ENCODE assay signal across 9 cellular contexts in the genomic region with DNA sequence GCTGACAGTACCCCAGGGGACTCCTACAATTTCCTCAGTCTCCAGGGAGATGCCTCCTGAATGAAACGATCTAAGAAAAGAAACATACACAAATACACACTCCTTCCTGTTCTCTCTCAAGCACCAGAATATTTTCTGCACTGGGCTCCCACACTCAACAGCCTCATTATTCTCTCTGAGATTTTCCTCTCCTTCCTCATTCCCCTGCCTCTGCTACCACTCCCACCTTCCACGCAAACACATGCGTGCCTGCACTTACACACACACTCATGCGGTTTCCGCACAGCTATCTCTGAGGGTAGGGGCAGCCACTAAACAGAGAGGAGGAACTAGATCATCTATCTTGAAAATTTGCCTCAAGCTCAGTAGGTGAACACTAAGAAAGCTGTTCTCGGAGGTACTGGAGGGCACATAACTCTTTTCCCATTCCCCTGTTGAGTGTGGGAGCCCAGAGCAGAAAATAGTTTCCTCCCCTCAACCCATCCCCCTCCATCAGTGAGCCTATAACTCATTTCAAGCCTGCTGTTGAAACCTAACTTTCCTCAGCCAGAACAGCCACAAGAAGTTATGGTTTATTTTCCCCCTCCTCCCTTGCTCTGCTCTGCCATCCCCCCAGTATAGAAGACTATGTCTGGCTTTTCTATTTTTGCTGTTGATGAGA. TPM values are rescaled to one million over a fixed set of nuclear protein-coding genes. Genes with fewer than 3 reads are reported as not detected.
DNase-seq lines count a peak whose midpoint lies in the region; ATAC-seq, FAIRE-seq and TF ChIP-seq lines count a peak whose summit lies in the region.
"Had no signal": no experiment of that assay in that cellular context is flagged by ENCODE, and none has a peak within 500 bp of the region (broad histone marks: within the 10 kb centered on the region; RNA-seq: fewer than 3 reads in every experiment).

No MANE protein-coding gene starts in this region.

- H3K27ac ChIP-seq in K562 (ENCODE audit: extremely low read depth, low read depth, low read length): peak overlapping the region; percentile 64; the same call in 2 of the 3 replicates
- H3K27ac ChIP-seq: 22Rv1 had no signal

- FAIRE-seq in K562 (lab: Jason Lieb, UNC): peak; percentile 88

- DNase-seq in DMS153 (lab: John Stamatoyannopoulos, UW) (peak; percentile 7), DMS153 treated with DMSO at 0.1 percent for 48 hours (lab: John Stamatoyannopoulos, UW; ENCODE audit: unreplicated experiment) (no peak), NCI-H2107 (lab: John Stamatoyannopoulos, UW) (peak; percentile 34), K562 (ENCODE audit: extremely low read depth in 1 of 4, low spot score in 3 of 4) (peak; percentile 17 to 69 (median 42)), retina (peak; percentile 12), globus pallidus (ENCODE audit: low spot score) (no peak)

- whole genome bisulfite sequencing in K562 (ENCODE audit: insufficient coverage, low coverage, missing lambda C conversion rate): 2% methylated on average over 6 of the region's 6 CpGs

- H2AFZ ChIP-seq in K562 (ENCODE audit: low read depth, low read length): peak overlapping the region; percentile 96

- H3K36me3 ChIP-seq in K562 (ENCODE audit: control insufficient read depth, insufficient read depth, low read length): no peaks in the 10 kb centered on the region

- no peaks in the 10 kb centered on the region for H3K9me3 ChIP-seq in K562 (replicated peaks; ENCODE audit: control insufficient read depth, insufficient read depth, low read depth, low read length)

- no peaks in the 10 kb centered on the region for H3K79me2 ChIP-seq in K562 (ENCODE audit: control insufficient read depth, insufficient read depth, low read length)

- no peak for TF ChIP-seq CTCF in K562 (IDR thresholded peaks at IDR 0.05 in 2 of 3, conservative IDR thresholded peaks at IDR 0.05 in 1 of 3; ENCODE audit: insufficient read depth in 2 of 3, low read depth in 1 of 3, low read length in 3 of 3)

- no peaks in the 10 kb centered on the region for H3K27me3 ChIP-seq in K562 (ENCODE audit: control insufficient read depth in 2 of 2, insufficient read depth in 2 of 2, low read length in 2 of 2)

- ATAC-seq in HG02571 (IDR thresholded peaks at IDR 0.05; ENCODE audit: unreplicated experiment) (peak; percentile 77), K562 (peak; percentile 93), HG02970 (IDR thresholded peaks at IDR 0.05; ENCODE audit: low FRiP score, unreplicated experiment) (no peak)

- no peak for TF ChIP-seq RAD21 in K562 (CRISPR knock-in tag; conservative IDR thresholded peaks at IDR 0.05 in 1 of 2, IDR thresholded peaks at IDR 0.05 in 1 of 2)

- TF ChIP-seq POLR2A in K562 (conservative IDR thresholded peaks at IDR 0.05): no peak

- no peak for TF ChIP-seq EP300 in K562 (IDR thresholded peaks at IDR 0.05; ENCODE audit: low read length)

- peaks cover 10 to 17% of the 10 kb centered on the region in 2 experiments; a peak in 4 of 5 replicates for H3K4me1 ChIP-seq in K562 (replicated peaks in 1 of 2; ENCODE audit: control insufficient read depth in 2 of 2, insufficient read depth in 2 of 2, low read length in 2 of 2)

- H3K9me1 ChIP-seq in K562 (ENCODE audit: control insufficient read depth, insufficient read depth, low read length): no peaks in the 10 kb centered on the region

- BruUV-seq in K562 (replicated peaks; lab: Mats Ljungman, UMichigan): no TSS peak

- peak overlapping the region; percentile 67 for H3K4me2 ChIP-seq in K562 (ENCODE audit: insufficient read depth, low read length)

- peak overlapping the region; percentile 47 to 71; a peak in 3 of 4 replicates for H3K9ac ChIP-seq in K562 (ENCODE audit: insufficient read depth in 1 of 2, low read depth in 2 of 2, low read length in 2 of 2)

- POLR2A ChIA-PET in K562 (lab: Yijun Ruan, JAX): interaction anchor here (0.7 to 1.5 kb wide), 5 partner anchors 12 to 128 kb away, joined by 3 to 4 read pairs (median 3); partner anchors contain the start of genes SSR3 and TIPARP

- H4K20me1 ChIP-seq in K562 (replicated peaks; ENCODE audit: control insufficient read depth, insufficient read depth, low read length): no peaks in the 10 kb centered on the region

- H3K4me3 ChIP-seq in K562: no peak overlapping the region

- CTCF ChIA-PET in K562 (lab: Yijun Ruan, JAX; ENCODE audit: low intra/inter-chr PET ratio): no interaction called here

- in situ Hi-C loops in K562 (cut with MboI): no loop called here

- intact Hi-C loops in K562 (cut with micrococcal nuclease): loop anchor here (2.0 kb wide), 1 partner anchor 37 kb away; no protein-coding TSS in a partner anchor

TF ChIP-seq in K562, 482 proteins besides CTCF, POLR2A, EP300 and RAD21 (continues in another document):
- TF ChIP-seq CREM (IDR thresholded peaks at IDR 0.05; ENCODE audit: low read depth): peak; percentile 72
- peak; percentile 5; the same call in 1 of the 2 replicates for TF ChIP-seq NFIC (IDR thresholded peaks at IDR 0.05)
- TF ChIP-seq, protein P1, sequence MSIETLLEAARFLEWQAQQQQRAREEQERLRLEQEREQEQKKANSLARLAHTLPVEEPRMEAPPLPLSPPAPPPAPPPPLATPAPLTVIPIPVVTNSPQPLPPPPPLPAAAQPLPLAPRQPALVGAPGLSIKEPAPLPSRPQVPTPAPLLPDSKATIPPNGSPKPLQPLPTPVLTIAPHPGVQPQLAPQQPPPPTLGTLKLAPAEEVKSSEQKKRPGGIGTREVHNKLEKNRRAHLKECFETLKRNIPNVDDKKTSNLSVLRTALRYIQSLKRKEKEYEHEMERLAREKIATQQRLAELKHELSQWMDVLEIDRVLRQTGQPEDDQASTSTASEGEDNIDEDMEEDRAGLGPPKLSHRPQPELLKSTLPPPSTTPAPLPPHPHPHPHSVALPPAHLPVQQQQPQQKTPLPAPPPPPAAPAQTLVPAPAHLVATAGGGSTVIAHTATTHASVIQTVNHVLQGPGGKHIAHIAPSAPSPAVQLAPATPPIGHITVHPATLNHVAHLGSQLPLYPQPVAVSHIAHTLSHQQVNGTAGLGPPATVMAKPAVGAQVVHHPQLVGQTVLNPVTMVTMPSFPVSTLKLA (conservative IDR thresholded peaks at IDR 0.05): peak in 1 of 2 experiments; percentile 43; a peak in 1 of 4 replicates
- TF ChIP-seq MEIS2 (IDR thresholded peaks at IDR 0.05; ENCODE audit: partially characterized antibody): peak; percentile 84
- TF ChIP-seq ZFX (CRISPR knock-in tag; IDR thresholded peaks at IDR 0.05): no peak
- TF ChIP-seq NFXL1 (CRISPR knock-in tag; IDR thresholded peaks at IDR 0.05): no peak
- no peak for TF ChIP-seq USF2 (CRISPR knock-in tag; IDR thresholded peaks at IDR 0.05)
- peak in 1 of 2 experiments; percentile 59; a peak in 1 of 4 replicates for TF ChIP-seq MLLT1 (IDR thresholded peaks at IDR 0.05)
- TF ChIP-seq HNRNPK (IDR thresholded peaks at IDR 0.05; ENCODE audit: low read depth, low read length, poor library complexity, severe bottlenecking): no peak
- TF ChIP-seq PHF21A (IDR thresholded peaks at IDR 0.05; ENCODE audit: borderline replicate concordance, low read depth): no peak

RNA-seq across cellular contexts. Expression of gene TIPARP, which starts 30.5 kb away (rescaled TPM):
- 28.7 and 54.2 TPM in 2 replicates for total RNA-seq in K562 (2011; cell fraction: chromatin; rRNA removed; ENCODE audit: low replicate concordance)
- 10.3 and 12.6 TPM in 2 replicates for total RNA-seq in K562 (2011; cell fraction: nucleolus; rRNA removed)
- 17.4 and 19.8 TPM in 2 replicates for total RNA-seq in K562 (2011; cell fraction: nucleoplasm; rRNA removed)
- total RNA-seq in K562 (2014; rRNA removed): 15.1 and 15.8 TPM in 2 replicates
- 23.6 and 27.5 TPM in 2 replicates for total RNA-seq in K562 (2014; rRNA removed; fragmentation: Illumina TruSeq; extraction: Trizol)
- 29.4 TPM in 2 replicates for total RNA-seq in K562 (2015; rRNA removed; fragmentation: Illumina TruSeq; extraction: Trizol)
- total RNA-seq in K562 (2021): 14.6 and 16.1 TPM in 2 replicates
- 11.9 and 12.2 TPM in 2 replicates for polyA plus RNA-seq in K562 (2011; rRNA removed)
- 3.2 and 4.4 TPM in 2 replicates for polyA plus RNA-seq in K562 (2011; cell fraction: cytosol; rRNA removed)
- 9.7 and 13.4 TPM in 2 replicates for polyA plus RNA-seq in K562 (2011; cell fraction: nucleus; rRNA removed)
- 15.9 and 21.4 TPM in 2 replicates for polyA plus RNA-seq in K562 (2012)
- 18.3 and 20.4 TPM in 2 replicates for polyA plus RNA-seq in K562 (2014; fragmentation: Illumina TruSeq; extraction: Trizol)
- polyA plus RNA-seq in K562 (2014; fragmentation: Nextera tagmentation; extraction: Ambion mirVana): 1 to 10 TPM; 2.4 to 3.5 TPM
- 8.3 and 9.8 TPM in 2 replicates for polyA plus RNA-seq in K562 (2014; rRNA removed)
- 16.7 and 20.8 TPM in 2 replicates for polyA minus RNA-seq in K562 (2011; rRNA and poly(A)+ RNA removed)
- polyA minus RNA-seq in K562 (2011; cell fraction: cytosol; rRNA and poly(A)+ RNA removed): 9.1 and 11.1 TPM in 2 replicates
- polyA minus RNA-seq in K562 (2011; cell fraction: nucleus; rRNA and poly(A)+ RNA removed): 17.1 and 47.2 TPM in 2 replicates

Comparison
In these comparisons a context has a peak if more than half of its experiments do, and no peak if none do; other contexts are left out.
1. DNase-seq: peak in DMS153 (single experiment), NCI-H2107 (single experiment), K562 (4 of 4) and retina (single experiment); none in DMS153 treated with DMSO at 0.1 percent for 48 hours (single experiment) and globus pallidus (single experiment).